In genomic region chr20:34578040-34578439, GRCh38 we compare ENCODE assay signal across 18 cellular contexts. TPM values are rescaled to one million over a fixed set of nuclear protein-coding genes. Genes with fewer than 3 reads are reported as not detected.
A peak's percentile ranks its signal among the peaks of the same experiment; 100 is the strongest.
DNase-seq lines count a peak whose midpoint lies in the region; ATAC-seq and TF ChIP-seq lines count a peak whose summit lies in the region.
"Had no signal": no experiment of that assay in that cellular context is flagged by ENCODE, and none has a peak within 500 bp of the region (broad histone marks: within the 10 kb centered on the region; RNA-seq: fewer than 3 reads in every experiment).

No MANE protein-coding gene starts in this region.

- peaks cover 28% of the 10 kb centered on the region for H3K4me1 Mint-ChIP-seq in activated CD8-positive, alpha-beta memory T cell treated with anti-CD3 and anti-CD28 coated beads, Interleukin-2, amount 10 ng/mL, durations not matched to agents 7 days and 5 days

- no peak for TF ChIP-seq CTCF in tibial nerve (IDR thresholded peaks at IDR 0.05)

- no peak overlapping the region for H3K4me3 Mint-ChIP-seq in activated CD8-positive, alpha-beta memory T cell treated with anti-CD3 and anti-CD28 coated beads, Interleukin-2, amount 10 ng/mL, durations not matched to agents 7 days and 5 days
- H3K4me3 Mint-ChIP-seq: activated CD4-positive, alpha-beta memory T cell treated with anti-CD3 and anti-CD28 coated beads, Interleukin-2, amount 10 ng/mL, durations not matched to agents 7 days and 5 days had no signal

- H3K27ac Mint-ChIP-seq in activated CD8-positive, alpha-beta memory T cell treated with anti-CD3 and anti-CD28 coated beads, Interleukin-2, amount 10 ng/mL, durations not matched to agents 7 days and 5 days = no peak overlapping the region
- H3K27ac Mint-ChIP-seq: activated CD4-positive, alpha-beta memory T cell treated with anti-CD3 and anti-CD28 coated beads, Interleukin-2, amount 10 ng/mL, durations not matched to agents 7 days and 5 days had no signal

- TF ChIP-seq EP300 in tibial nerve (IDR thresholded peaks at IDR 0.05) = no peak

- no peaks in the 10 kb centered on the region for H3K9me3 Mint-ChIP-seq in activated CD8-positive, alpha-beta memory T cell treated with anti-CD3 and anti-CD28 coated beads, Interleukin-2, amount 10 ng/mL, durations not matched to agents 7 days and 5 days (ENCODE audit: low read depth)
- H3K9me3 Mint-ChIP-seq: activated CD4-positive, alpha-beta memory T cell treated with anti-CD3 and anti-CD28 coated beads, Interleukin-2, amount 10 ng/mL, durations not matched to agents 7 days and 5 days had no signal

- H3K4me1 ChIP-seq in tibial nerve = peaks cover 0 to 53% (median 34%) of the 10 kb centered on the region in 4 donors
- peaks cover 11% of the 10 kb centered on the region for H3K4me1 ChIP-seq in effector memory CD4-positive, alpha-beta T cell (ENCODE audit: control insufficient read depth, insufficient read depth, low read length, poor library complexity, severe bottlenecking)

- no peaks in the 10 kb centered on the region for H3K36me3 Mint-ChIP-seq in activated CD8-positive, alpha-beta memory T cell treated with anti-CD3 and anti-CD28 coated beads, Interleukin-2, amount 10 ng/mL, durations not matched to agents 7 days and 5 days

- 31 to 40% methylated on average over 2 of the region's 2 CpGs for WGBS in tibial nerve, 2 donors

- DNase-seq in activated CD8-positive, alpha-beta memory T cell treated with anti-CD3 and anti-CD28 coated beads, Interleukin-2, amount 10 ng/mL, durations not matched to agents 7 days and 5 days = peak; percentile 8
- DNase-seq in activated CD8-positive, alpha-beta memory T cell treated with anti-CD3 and anti-CD28 coated beads, Interleukin-2, amount 50 U/mL, for 48 hours = no peak
- DNase-seq in islet precursor cell = peak; percentile 5
- peak in 1 of 2 donors; percentile 47 for DNase-seq in tibial nerve (ENCODE audit: low spot score in 2 of 2)
- DNase-seq in effector memory CD4-positive, alpha-beta T cell = no peak
- no peak for DNase-seq in midbrain (lab: John Stamatoyannopoulos, UW)
- DNase-seq: activated CD4-positive, alpha-beta memory T cell treated with anti-CD3 and anti-CD28 coated beads, Interleukin-2, amount 10 ng/mL, durations not matched to agents 7 days and 5 days; COR-L47; kidney; mucosa of descending colon; NCI-H2171; stimulated activated naive CD4-positive, alpha-beta T cell treated with Interleukin-2 at 50 U/mL for 16 hours; SW 1271; uterus had no signal

- ATAC-seq in activated CD8-positive, alpha-beta memory T cell treated with anti-CD3 and anti-CD28 coated beads, Interleukin-2, amount 10 ng/mL, durations not matched to agents 7 days and 5 days = no peak
- ATAC-seq in GM21528 (IDR thresholded peaks at IDR 0.05; ENCODE audit: low FRiP score, unreplicated experiment) = no peak
- ATAC-seq: A549, mucosa of descending colon had no signal

- H3K4me3 ChIP-seq in tibial nerve = no peak overlapping the region
- H3K4me3 ChIP-seq in effector memory CD4-positive, alpha-beta T cell (ENCODE audit: insufficient read depth, low read depth, low read length, poor library complexity, severe bottlenecking) = no peak overlapping the region
- H3K4me3 ChIP-seq: A549, hepatocyte, mucosa of descending colon, uterus had no signal

- no peaks in the 10 kb centered on the region for H3K27me3 Mint-ChIP-seq in activated CD8-positive, alpha-beta memory T cell treated with anti-CD3 and anti-CD28 coated beads, Interleukin-2, amount 10 ng/mL, durations not matched to agents 7 days and 5 days
- H3K27me3 Mint-ChIP-seq: activated CD4-positive, alpha-beta memory T cell treated with anti-CD3 and anti-CD28 coated beads, Interleukin-2, amount 10 ng/mL, durations not matched to agents 7 days and 5 days had no signal

- H3K27ac ChIP-seq in angular gyrus (ENCODE audit: low read depth, low read length) (peak overlapping the region; percentile 71), tibial nerve (peak overlapping the region in 3 of 4 donors; percentile 5 to 92 (median 88))
- H3K27ac ChIP-seq in effector memory CD4-positive, alpha-beta T cell (ENCODE audit: insufficient read depth, low read length, poor library complexity, severe bottlenecking) = no peak overlapping the region
- H3K27ac ChIP-seq: A549, hepatocyte, uterus had no signal

- peaks cover 0 to 26% (median 4%) of the 10 kb centered on the region in 3 donors for H3K36me3 ChIP-seq in tibial nerve
- H3K36me3 ChIP-seq in effector memory CD4-positive, alpha-beta T cell (ENCODE audit: control insufficient read depth, insufficient read depth, low read length) = peaks cover 10% of the 10 kb centered on the region
- H3K36me3 ChIP-seq: uterus had no signal

- no peaks in the 10 kb centered on the region for H3K27me3 ChIP-seq in tibial nerve
- no peaks in the 10 kb centered on the region for H3K27me3 ChIP-seq in effector memory CD4-positive, alpha-beta T cell (replicated peaks; ENCODE audit: control insufficient read depth, insufficient read depth, low read length, poor library complexity, severe bottlenecking)
- H3K27me3 ChIP-seq: hepatocyte, uterus had no signal

- no peak for TF ChIP-seq POLR2A in tibial nerve (IDR thresholded peaks at IDR 0.05)

- no peaks in the 10 kb centered on the region for H3K9me3 ChIP-seq in tibial nerve
- H3K9me3 ChIP-seq in effector memory CD4-positive, alpha-beta T cell (ENCODE audit: control insufficient read depth, low read length) = no peaks in the 10 kb centered on the region
- H3K9me3 ChIP-seq: A549, mucosa of descending colon, uterus had no signal

- CTCF ChIA-PET in activated CD8-positive, alpha-beta memory T cell treated with anti-CD3 and anti-CD28 coated beads, Interleukin-2, amount 10 ng/mL, durations not matched to agents 7 days and 5 days (lab: Charles Lee) = no interaction called here

RNA-seq across cellular contexts. Expression of gene MAP1LC3A, which starts 19.5 kb away (rescaled TPM):
- total RNA-seq in activated CD8-positive, alpha-beta memory T cell treated with anti-CD3 and anti-CD28 coated beads, Interleukin-2, amount 10 ng/mL, durations not matched to agents 7 days and 5 days = 1 to 10 TPM; 4.7 to 5.2 TPM
- 100 to 1,000 TPM in 2 of 4 donors, 10 to 100 TPM in 2; 62.4 to 139 (median 106) TPM for total RNA-seq in tibial nerve

Comparison
In these comparisons a context has a peak if more than half of its experiments do, and no peak if none do; other contexts are left out.
1. DNase-seq: peak in activated CD8-positive, alpha-beta memory T cell treated with anti-CD3 and anti-CD28 coated beads, Interleukin-2, amount 10 ng/mL, durations not matched to agents 7 days and 5 days (single experiment) and islet precursor cell (single experiment); none in activated CD8-positive, alpha-beta memory T cell treated with anti-CD3 and anti-CD28 coated beads, Interleukin-2, amount 50 U/mL, for 48 hours (single experiment), effector memory CD4-positive, alpha-beta T cell (0 of 3) and midbrain (single experiment).
2. RNA of gene MAP1LC3A, which starts 19.5 kb away (total RNA-seq): 62.4 to 139 TPM in tibial nerve; 4.7 to 5.2 TPM in activated CD8-positive, alpha-beta memory T cell treated with anti-CD3 and anti-CD28 coated beads, Interleukin-2, amount 10 ng/mL, durations not matched to agents 7 days and 5 days; every median in the first group is over 10 times any median in the second.